23 cellular contexts compared by ENCODE assay signal in the genomic region with DNA sequence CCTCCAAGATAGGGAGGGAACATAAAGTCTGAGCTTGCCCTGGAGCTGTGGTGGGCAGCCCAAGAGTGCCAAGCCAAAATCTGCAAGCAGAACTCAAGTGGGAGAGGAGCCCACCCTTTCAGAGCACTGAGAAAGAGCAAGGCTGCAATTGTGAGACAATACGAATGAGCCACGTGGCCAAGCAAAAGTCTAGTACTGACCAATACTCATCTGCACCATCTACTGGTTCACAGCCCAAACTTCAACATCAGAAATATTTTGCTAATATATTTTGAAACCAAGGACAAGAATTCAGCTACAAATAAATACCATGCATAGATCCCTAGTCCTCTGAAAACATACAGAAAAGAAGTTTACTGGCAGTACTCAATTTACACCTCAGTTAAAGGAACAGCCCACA.
DNase-seq lines count a peak whose midpoint lies in the region; ATAC-seq and TF ChIP-seq lines count a peak whose summit lies in the region.
"Had no signal": no experiment of that assay in that cellular context is flagged by ENCODE, and none has a peak within 500 bp of the region (broad histone marks: within the 10 kb centered on the region; RNA-seq: fewer than 3 reads in every experiment).

No MANE protein-coding gene starts in this region.

- no peaks in the 10 kb centered on the region for H4K20me1 ChIP-seq in hepatocyte (ENCODE audit: insufficient read depth, poor library complexity, severe bottlenecking)

- H3K9me2 ChIP-seq in hepatocyte (replicated peaks; ENCODE audit: insufficient read depth): no peaks in the 10 kb centered on the region

- H3K27me3 ChIP-seq in BE2C: no peaks in the 10 kb centered on the region
- no peaks in the 10 kb centered on the region for H3K27me3 ChIP-seq in RWPE2 (ENCODE audit: insufficient read depth, poor library complexity, severe bottlenecking)
- no peaks in the 10 kb centered on the region for H3K27me3 ChIP-seq in hepatocyte
- H3K27me3 ChIP-seq: MG63 had no signal

- TF ChIP-seq CTCF in BE2C (IDR thresholded peaks at IDR 0.05; ENCODE audit: low read depth, low read length) (peak; percentile 47), RWPE2 (IDR thresholded peaks at IDR 0.05; ENCODE audit: poor library complexity, severe bottlenecking) (peak; percentile 18), hepatocyte (IDR thresholded peaks at IDR 0.05; ENCODE audit: poor library complexity) (peak; percentile 8)

- no peak overlapping the region for H3K4me2 ChIP-seq in hepatocyte

- H3K27ac ChIP-seq in RWPE2 (ENCODE audit: poor library complexity, severe bottlenecking) (no peak overlapping the region), hepatocyte (no peak overlapping the region)
- H3K27ac ChIP-seq: thoracic aorta had no signal

- WGBS in hepatocyte (ENCODE audit: low lambda C conversion rate, missing lambda C conversion rate): 41% methylated on average over 2 of the region's 2 CpGs

- no peaks in the 10 kb centered on the region for H3K79me2 ChIP-seq in hepatocyte

- peak; percentile 22 for DNase-seq in BE2C
- DNase-seq in HT1080 (ENCODE audit: low read depth): peak; percentile 8
- DNase-seq in RWPE2 (ENCODE audit: low spot score): no peak
- no peak for DNase-seq in hepatocyte (ENCODE audit: low spot score)
- no peak for DNase-seq in NCI-H345 (lab: John Stamatoyannopoulos, UW)
- DNase-seq in activated CD4-positive, CD25-positive, alpha-beta regulatory T cell (lab: John Stamatoyannopoulos, UW): no peak
- no peak for DNase-seq in activated CD4-positive, alpha-beta T cell treated with anti-CD3 and anti-CD28 coated beads for 4 hours
- DNase-seq: activated CD4-positive, CD25-positive, alpha-beta regulatory T cell treated with anti-CD3 and anti-CD28 coated beads, Interleukin-2, amount 50 U/mL, for 72 hours; activated naive CD4-positive, alpha-beta T cell treated with anti-CD3 and anti-CD28 coated beads, Interleukin-2, amount 10 ng/mL, durations not matched to agents 7 days and 5 days; activated T-cell treated with anti-CD3 and anti-CD28 coated beads, Interleukin-2, amount 50 U/mL, for 72 hours; anterior cingulate cortex; CD4-positive, CD25-positive, alpha-beta regulatory T cell; DMS53; effector CD4-positive, alpha-beta T cell; HCEC 1CT; MG63; NCI-H146; NCI-H2171 treated with DMSO at 0.1 percent for 48 hours; stimulated activated CD4-positive, alpha-beta T cell treated with anti-CD3 and anti-CD28 coated beads, Interleukin-1b, Interleukin-23, amount 100 ng/mL, for 48 hours had no signal

- no peak for ATAC-seq in RWPE2 (ENCODE audit: low read depth)
- no peak for ATAC-seq in HG03442 (IDR thresholded peaks at IDR 0.05; ENCODE audit: unreplicated experiment)
- ATAC-seq: activated T-cell treated with anti-CD3 and anti-CD28 coated beads, Interleukin-2, amount 50 U/mL, for 72 hours; esophagus mucosa; stimulated activated memory B cell treated with anti-CD40 and anti-IgM and Interleukin-4, amounts not matched to agents 10 μg/mL and 1 μg/mL and 100 μg/mL, for 72 hours had no signal

- H3K4me1 ChIP-seq in BE2C (no peaks in the 10 kb centered on the region), RWPE2 (ENCODE audit: insufficient read depth, poor library complexity, severe bottlenecking) (no peaks in the 10 kb centered on the region), hepatocyte (ENCODE audit: insufficient read depth) (no peaks in the 10 kb centered on the region)

- H3K36me3 ChIP-seq in BE2C (no peaks in the 10 kb centered on the region), RWPE2 (ENCODE audit: low read depth) (no peaks in the 10 kb centered on the region), hepatocyte (replicated peaks; ENCODE audit: insufficient read depth, low read depth) (no peaks in the 10 kb centered on the region)
- H3K36me3 ChIP-seq: MG63, thoracic aorta had no signal

- no peaks in the 10 kb centered on the region for H3K9me3 ChIP-seq in BE2C
- no peaks in the 10 kb centered on the region for H3K9me3 ChIP-seq in RWPE2 (ENCODE audit: severe bottlenecking)
- no peaks in the 10 kb centered on the region for H3K9me3 ChIP-seq in hepatocyte (ENCODE audit: low read depth)
- H3K9me3 ChIP-seq: MG63 had no signal

- H3K4me3 ChIP-seq in BE2C (ENCODE audit: low read depth, low read length) (no peak overlapping the region), RWPE2 (ENCODE audit: severe bottlenecking) (no peak overlapping the region), hepatocyte (no peak overlapping the region)
- H3K4me3 ChIP-seq: MG63, thoracic aorta had no signal

- no peak overlapping the region for H2AFZ ChIP-seq in hepatocyte

Comparison
In these comparisons a context has a peak if more than half of its experiments do, and no peak if none do; other contexts are left out.
1. DNase-seq: peak in BE2C (single experiment) and HT1080 (single experiment); none in RWPE2 (single experiment), hepatocyte (single experiment), NCI-H345 (single experiment), activated CD4-positive, CD25-positive, alpha-beta regulatory T cell (0 of 4) and activated CD4-positive, alpha-beta T cell treated with anti-CD3 and anti-CD28 coated beads for 4 hours (0 of 2).
2. Peak in every context shown above with its lines, with median percentiles within 50 percentile points of each other: CTCF ChIP-seq.